27 cellular contexts compared by ENCODE assay signal in the genomic region with DNA sequence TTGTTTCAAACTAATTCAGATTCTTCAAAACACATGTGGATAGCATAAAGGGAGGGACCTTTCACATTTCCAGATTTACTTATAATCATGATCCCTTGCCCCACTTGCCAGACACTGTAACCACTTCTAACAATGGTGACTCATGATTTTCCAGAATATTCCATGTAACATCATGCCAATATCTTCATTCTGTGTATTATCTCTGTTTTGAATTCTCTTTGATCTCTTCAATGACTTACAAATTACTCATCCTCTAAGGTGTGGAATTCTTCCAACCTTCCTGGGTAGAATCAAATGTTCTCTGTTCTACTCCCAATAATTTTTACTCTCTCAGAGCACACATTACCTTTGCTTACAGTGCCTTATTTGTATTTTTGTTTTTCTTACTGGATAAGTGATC.
DNase-seq lines count a peak whose midpoint lies in the region; FAIRE-seq and TF ChIP-seq lines count a peak whose summit lies in the region.
"Had no signal": no experiment of that assay in that cellular context is flagged by ENCODE, and none has a peak within 500 bp of the region (broad histone marks: within the 10 kb centered on the region; RNA-seq: fewer than 3 reads in every experiment).

No MANE protein-coding gene starts in this region.

- intact Hi-C loops in MCF 10A (cut with micrococcal nuclease): loop anchor here (10.0 kb wide), 1 partner anchor 192 kb away; no protein-coding TSS in a partner anchor
- intact Hi-C loops in breast epithelium (cut with DNase I; ENCODE audit: low total_unique reads): no loop called here

- no peaks in the 10 kb centered on the region for H3K4me1 ChIP-seq in breast epithelium
- H3K4me1 ChIP-seq: BLaER1 had no signal

- H3K27me3 Mint-ChIP-seq in MCF 10A (ENCODE audit: insufficient read depth, unreplicated experiment): no peaks in the 10 kb centered on the region
- H3K27me3 Mint-ChIP-seq in activated CD4-positive, alpha-beta memory T cell treated with anti-CD3 and anti-CD28 coated beads, Interleukin-2, amount 10 ng/mL, durations not matched to agents 7 days and 5 days: no peaks in the 10 kb centered on the region
- H3K27me3 Mint-ChIP-seq: CD4-positive, alpha-beta T cell had no signal

- TF ChIP-seq CTCF in MCF 10A (IDR thresholded peaks at IDR 0.05; ENCODE audit: unreplicated experiment) (no peak), breast epithelium (IDR thresholded peaks at IDR 0.05) (no peak), epithelial cell of esophagus (IDR thresholded peaks at IDR 0.05; ENCODE audit: insufficient read depth, low read depth, low read length, missing control alignments) (no peak)

- CTCF ChIA-PET in MCF 10A (lab: Yijun Ruan, JAX): no interaction called here
- CTCF ChIA-PET in activated CD4-positive, alpha-beta memory T cell treated with anti-CD3 and anti-CD28 coated beads, Interleukin-2, amount 10 ng/mL, durations not matched to agents 7 days and 5 days (lab: Charles Lee): no interaction called here

- H3K27ac Mint-ChIP-seq in MCF 10A (ENCODE audit: low read depth, unreplicated experiment): peak overlapping the region; percentile 29
- H3K27ac Mint-ChIP-seq in activated CD4-positive, alpha-beta memory T cell treated with anti-CD3 and anti-CD28 coated beads, Interleukin-2, amount 10 ng/mL, durations not matched to agents 7 days and 5 days: no peak overlapping the region
- H3K27ac Mint-ChIP-seq: CD4-positive, alpha-beta T cell had no signal

- no peak overlapping the region for H3K27ac ChIP-seq in breast epithelium
- H3K27ac ChIP-seq: 22Rv1, BLaER1 had no signal

- POLR2A ChIA-PET in MCF 10A (lab: Yijun Ruan, JAX): no interaction called here
- POLR2A ChIA-PET in activated CD4-positive, alpha-beta memory T cell treated with anti-CD3 and anti-CD28 coated beads, Interleukin-2, amount 10 ng/mL, durations not matched to agents 7 days and 5 days (lab: Charles Lee): no interaction called here

- no peak overlapping the region for H3K4me3 Mint-ChIP-seq in MCF 10A (ENCODE audit: unreplicated experiment)
- no peak overlapping the region for H3K4me3 Mint-ChIP-seq in activated CD4-positive, alpha-beta memory T cell treated with anti-CD3 and anti-CD28 coated beads, Interleukin-2, amount 10 ng/mL, durations not matched to agents 7 days and 5 days
- H3K4me3 Mint-ChIP-seq: CD4-positive, alpha-beta T cell had no signal

- H3K4me3 ChIP-seq in breast epithelium (no peak overlapping the region), epithelial cell of esophagus (ENCODE audit: low read length) (no peak overlapping the region)
- H3K4me3 ChIP-seq: BLaER1 had no signal

- TF ChIP-seq POLR2A in breast epithelium (IDR thresholded peaks at IDR 0.05): no peak

- BruUV-seq in MCF 10A (replicated peaks; lab: Mats Ljungman, UMichigan): no TSS peak

- peaks cover 6% of the 10 kb centered on the region for H3K4me1 Mint-ChIP-seq in MCF 10A (ENCODE audit: insufficient read depth, unreplicated experiment)
- no peaks in the 10 kb centered on the region for H3K4me1 Mint-ChIP-seq in activated CD4-positive, alpha-beta memory T cell treated with anti-CD3 and anti-CD28 coated beads, Interleukin-2, amount 10 ng/mL, durations not matched to agents 7 days and 5 days

- H3K27me3 ChIP-seq in breast epithelium: no peaks in the 10 kb centered on the region
- H3K27me3 ChIP-seq: BLaER1 had no signal

- no peaks in the 10 kb centered on the region for H3K36me3 ChIP-seq in breast epithelium
- H3K36me3 ChIP-seq: BLaER1 had no signal

- H3K36me3 Mint-ChIP-seq in MCF 10A (ENCODE audit: insufficient read depth, unreplicated experiment): no peaks in the 10 kb centered on the region
- no peaks in the 10 kb centered on the region for H3K36me3 Mint-ChIP-seq in activated CD4-positive, alpha-beta memory T cell treated with anti-CD3 and anti-CD28 coated beads, Interleukin-2, amount 10 ng/mL, durations not matched to agents 7 days and 5 days (ENCODE audit: low read depth)

- H3K9me3 ChIP-seq in breast epithelium: peaks cover 0 to 11% of the 10 kb centered on the region in 2 donors
- H3K9me3 ChIP-seq: BLaER1, Caco-2 had no signal

- DNase-seq in MCF 10A (ENCODE audit: unreplicated experiment) (peak; percentile 38), breast epithelium (ENCODE audit: low spot score in 2 of 2) (no peak), SW480 (ENCODE audit: low spot score) (peak; percentile 75), epithelial cell of esophagus (ENCODE audit: low read depth) (peak; percentile 40), urothelium cell line (ENCODE audit: low spot score) (peak; percentile 14), NCI-H1417 treated with DMSO at 0.1 percent for 48 hours (lab: John Stamatoyannopoulos, UW) (no peak), activated T-cell treated with anti-CD3 and anti-CD28 coated beads for 4 hours (no peak)
- no peak for DNase-seq in activated CD4-positive, alpha-beta memory T cell treated with anti-CD3 and anti-CD28 coated beads, Interleukin-2, amount 10 ng/mL, durations not matched to agents 7 days and 5 days
- DNase-seq: ACHN; Caco-2; CD4-positive, alpha-beta T cell; DND-41; GOT3; HCEC 1CT; Kasumi-1; MM.1S; NCI-H1048; NCI-H1436; NCI-H187 treated with DMSO at 0.1 percent for 48 hours; NCI-H2107; NCI-H69; Right ventricle myocardium superior had no signal

- peak; percentile 88 for FAIRE-seq in urothelium cell line (lab: Jason Lieb, UNC)
- FAIRE-seq: G401.6, GM18507, GM19239 had no signal

- H3K9me3 Mint-ChIP-seq in MCF 10A (ENCODE audit: unreplicated experiment): no peaks in the 10 kb centered on the region
- peaks cover 16% of the 10 kb centered on the region for H3K9me3 Mint-ChIP-seq in activated CD4-positive, alpha-beta memory T cell treated with anti-CD3 and anti-CD28 coated beads, Interleukin-2, amount 10 ng/mL, durations not matched to agents 7 days and 5 days

Comparison
In these comparisons a context has a peak if more than half of its experiments do, and no peak if none do; other contexts are left out.
1. DNase-seq: peak in MCF 10A (single experiment), SW480 (single experiment), epithelial cell of esophagus (single experiment) and urothelium cell line (single experiment); none in breast epithelium (0 of 2), activated CD4-positive, alpha-beta memory T cell treated with anti-CD3 and anti-CD28 coated beads, Interleukin-2, amount 10 ng/mL, durations not matched to agents 7 days and 5 days (single experiment), NCI-H1417 treated with DMSO at 0.1 percent for 48 hours (single experiment) and activated T-cell treated with anti-CD3 and anti-CD28 coated beads for 4 hours (single experiment).